In the genomic region with DNA sequence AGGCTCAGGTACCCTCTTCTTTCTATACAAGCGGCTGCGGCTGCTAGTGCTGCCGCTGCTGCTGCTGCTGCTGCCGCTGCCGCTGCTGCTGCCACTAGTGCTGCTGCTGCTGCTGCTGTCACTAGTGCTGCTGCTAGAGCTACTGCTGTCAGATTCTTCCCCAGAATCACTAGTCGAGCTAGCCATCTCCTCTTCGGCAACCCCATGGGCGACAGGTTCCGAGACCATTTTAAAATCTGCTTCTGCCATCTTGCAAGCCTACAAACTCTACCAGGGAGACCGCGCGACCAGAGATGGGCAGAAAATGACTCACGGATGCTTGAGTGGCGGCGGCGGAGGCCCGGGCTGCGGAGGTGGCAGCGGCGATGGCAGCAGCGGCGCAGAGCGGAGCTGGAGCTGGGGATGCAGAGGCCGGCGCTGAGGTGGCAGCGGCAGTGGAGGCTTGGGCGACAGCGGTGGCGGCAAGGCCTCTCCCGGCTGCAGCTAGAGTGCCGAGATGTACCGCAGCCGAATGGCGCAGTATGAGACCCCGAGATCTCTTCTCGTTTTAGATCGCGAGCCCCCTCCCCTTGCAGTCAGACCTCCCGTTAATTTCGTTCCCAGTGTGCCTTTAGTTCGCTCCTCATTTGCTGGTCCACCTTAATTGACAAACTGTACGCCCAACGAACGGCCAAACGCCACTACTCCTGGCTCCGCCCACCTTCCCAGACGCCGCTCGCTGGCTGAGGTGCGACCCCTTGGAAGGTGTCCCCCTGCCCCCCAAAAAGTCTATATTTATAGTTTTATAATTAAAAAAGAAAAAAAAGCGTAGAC, we compare ENCODE assay signal across 9 cellular contexts. TPM values are rescaled to one million over a fixed set of nuclear protein-coding genes. Genes with fewer than 3 reads are reported as not detected.
DNase-seq lines count a peak whose midpoint lies in the region; ATAC-seq and TF ChIP-seq lines count a peak whose summit lies in the region.
"Had no signal": no experiment of that assay in that cellular context is flagged by ENCODE, and none has a peak within 500 bp of the region (broad histone marks: within the 10 kb centered on the region; RNA-seq: fewer than 3 reads in every experiment).

A gene with protein sequence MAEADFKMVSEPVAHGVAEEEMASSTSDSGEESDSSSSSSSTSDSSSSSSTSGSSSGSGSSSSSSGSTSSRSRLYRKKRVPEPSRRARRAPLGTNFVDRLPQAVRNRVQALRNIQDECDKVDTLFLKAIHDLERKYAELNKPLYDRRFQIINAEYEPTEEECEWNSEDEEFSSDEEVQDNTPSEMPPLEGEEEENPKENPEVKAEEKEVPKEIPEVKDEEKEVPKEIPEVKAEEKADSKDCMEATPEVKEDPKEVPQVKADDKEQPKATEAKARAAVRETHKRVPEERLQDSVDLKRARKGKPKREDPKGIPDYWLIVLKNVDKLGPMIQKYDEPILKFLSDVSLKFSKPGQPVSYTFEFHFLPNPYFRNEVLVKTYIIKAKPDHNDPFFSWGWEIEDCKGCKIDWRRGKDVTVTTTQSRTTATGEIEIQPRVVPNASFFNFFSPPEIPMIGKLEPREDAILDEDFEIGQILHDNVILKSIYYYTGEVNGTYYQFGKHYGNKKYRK (minus strand): TSS at position 523 of the 813 bp plus-strand sequence. CDS start 274 bp downstream, at position 249.

- 0 to 2% methylated on average over 17 to 36 of the region's 51 CpGs for WGBS in lower leg skin, 2 donors

- intact Hi-C loops in lower leg skin (cut with DNase I; ENCODE audit: low total_unique reads), result no loop called here

- DNase-seq in ACHN (peak; percentile 66), NCI-H2107 treated with DMSO at 0.1 percent for 48 hours (lab: John Stamatoyannopoulos, UW; ENCODE audit: unreplicated experiment) (peak; percentile 88), lower leg skin (ENCODE audit: low spot score in 2 of 2) (peak; percentile 43 to 85), AML-193 (lab: John Stamatoyannopoulos, UW) (no peak)
- peak; percentile 81 for DNase-seq in activated CD8-positive, alpha-beta memory T cell treated with anti-CD3 and anti-CD28 coated beads for 24 hours
- peak; percentile 31 for DNase-seq in effector CD4-positive, alpha-beta T cell
- peak; percentile 66 for DNase-seq in stimulated activated CD4-positive, alpha-beta T cell treated with anti-CD3 and anti-CD28 coated beads, Interleukin-4, amount 100 ng/mL, for 24 hours
- DNase-seq: DND-41 had no signal

- peak; percentile 70 for ATAC-seq in GM21529 (IDR thresholded peaks at IDR 0.05; ENCODE audit: unreplicated experiment)

- peak within 1 kb of the TSS; percentile 23 for H3K4me3 ChIP-seq in lower leg skin (ENCODE audit: low read depth, poor library complexity, severe bottlenecking)

- in situ Hi-C loops in ACHN (cut with HindIII; ENCODE audit: low pct_ligation_motif_present, low pct_unique_long_range_greater_than_20kb, low sequenced_read_pairs), result no loop called here

- TF ChIP-seq CTCF in lower leg skin (IDR thresholded peaks at IDR 0.05), result no peak

- no peak for TF ChIP-seq POLR2A in lower leg skin (IDR thresholded peaks at IDR 0.05)

RNA-seq across cellular contexts. Expression of the gene that starts here (rescaled TPM):
- total RNA-seq in lower leg skin, result 1 to 10 TPM in 2 of 4 donors, under 1 TPM in 2; 0.11 to 2.3 (median 1.0) TPM

Comparison
In these comparisons a context has a peak if more than half of its experiments do, and no peak if none do; other contexts are left out.
1. DNase-seq: peak in ACHN (single experiment), NCI-H2107 treated with DMSO at 0.1 percent for 48 hours (single experiment), activated CD8-positive, alpha-beta memory T cell treated with anti-CD3 and anti-CD28 coated beads for 24 hours (single experiment), effector CD4-positive, alpha-beta T cell (single experiment), lower leg skin (2 of 2) and stimulated activated CD4-positive, alpha-beta T cell treated with anti-CD3 and anti-CD28 coated beads, Interleukin-4, amount 100 ng/mL, for 24 hours (single experiment); none in AML-193 (0 of 2).